ENCODE assay signal across 22 cellular contexts in genomic region chr18:41144444-41144843, GRCh38.
A peak's percentile ranks its signal among the peaks of the same experiment; 100 is the strongest.
DNase-seq lines count a peak whose midpoint lies in the region; ATAC-seq lines count a peak whose summit lies in the region.
"Had no signal": no experiment of that assay in that cellular context is flagged by ENCODE, and none has a peak within 500 bp of the region (broad histone marks: within the 10 kb centered on the region; RNA-seq: fewer than 3 reads in every experiment).

No MANE protein-coding gene starts in this region.

- H2AFZ ChIP-seq in trophoblast cell (ENCODE audit: insufficient read depth, low read length, poor library complexity) = no peak overlapping the region

- no peak overlapping the region for H3K14ac ChIP-seq in trophoblast cell (ENCODE audit: low read length)

- H3K4ac ChIP-seq in trophoblast cell (ENCODE audit: low read depth, low read length) = no peak overlapping the region

- no peak overlapping the region for H3K4me3 ChIP-seq in adipocyte (ENCODE audit: low read length)
- no peak overlapping the region for H3K4me3 ChIP-seq in trophoblast cell (ENCODE audit: low read depth, low read length)
- H3K4me3 ChIP-seq: BLaER1, transverse colon had no signal

- no peaks in the 10 kb centered on the region for H3K9me3 ChIP-seq in adipocyte (ENCODE audit: control insufficient read depth, low read length)
- H3K9me3 ChIP-seq in trophoblast cell (ENCODE audit: insufficient read depth, low read depth, low read length) = no peaks in the 10 kb centered on the region
- H3K9me3 ChIP-seq: BLaER1, transverse colon had no signal

- H2BK120ac ChIP-seq in trophoblast cell (ENCODE audit: insufficient read depth, low read length, poor library complexity) = no peak overlapping the region

- no peak overlapping the region for H4K12ac ChIP-seq in trophoblast cell (ENCODE audit: low read depth, low read length)

- ATAC-seq in HG03139 (IDR thresholded peaks at IDR 0.05; ENCODE audit: unreplicated experiment) = no peak
- ATAC-seq: activated T-cell treated with anti-CD3 and anti-CD28 coated beads, Interleukin-2, amount 50 U/mL, for 4 hours had no signal

- H3K79me2 ChIP-seq in trophoblast cell (ENCODE audit: control insufficient read depth, insufficient read depth, low read length, poor library complexity) = no peaks in the 10 kb centered on the region

- no peak overlapping the region for H3K18ac ChIP-seq in trophoblast cell (ENCODE audit: low read length)

- no peak overlapping the region for H4K8ac ChIP-seq in trophoblast cell (ENCODE audit: low read depth, low read length)

- peak; percentile 7 for DNase-seq in H4 (ENCODE audit: low spot score)
- peak; percentile 78 for DNase-seq in adipocyte (ENCODE audit: low read depth)
- DNase-seq in fibroblast of peridontal ligament (ENCODE audit: extremely low read depth) = peak; percentile 76
- peak; percentile 48 for DNase-seq in non-pigmented ciliary epithelial cell (ENCODE audit: low read depth)
- no peak for DNase-seq in head of caudate nucleus
- DNase-seq in stimulated activated naive CD4-positive, alpha-beta T cell treated with Interleukin-2 at 50 U/mL for 16 hours (lab: John Stamatoyannopoulos, UW) = no peak
- no peak for DNase-seq in trophoblast cell
- DNase-seq: activated CD4-positive, alpha-beta T cell treated with anti-CD3 and anti-CD28 coated beads, Interleukin-2, amount 50 U/mL, for 1 hour; activated naive CD8-positive, alpha-beta T cell treated with anti-CD3 and anti-CD28 coated beads, Interleukin-2, amount 10 ng/mL, durations not matched to agents 7 days and 5 days; activated T-cell treated with anti-CD3 and anti-CD28 coated beads, Interleukin-2, amount 50 U/mL, for 4 hours; cerebellar nuclear complex; endodermal cell; H7; kidney; midbrain; NCI-H2029; NCI-H526; nucleus accumbens; small intestine; transverse colon had no signal

- H3K27me3 ChIP-seq in adipocyte (replicated peaks; ENCODE audit: control insufficient read depth, insufficient read depth, low read length) = no peaks in the 10 kb centered on the region
- no peaks in the 10 kb centered on the region for H3K27me3 ChIP-seq in trophoblast cell (ENCODE audit: insufficient read depth, low read length)
- H3K27me3 ChIP-seq: BLaER1, transverse colon had no signal

- no peak overlapping the region for H3K27ac ChIP-seq in trophoblast cell (ENCODE audit: low read depth, low read length)
- H3K27ac ChIP-seq: BLaER1, transverse colon had no signal

- no peaks in the 10 kb centered on the region for H3K36me3 ChIP-seq in adipocyte (ENCODE audit: control insufficient read depth, insufficient read depth, low read length, severe bottlenecking)
- no peaks in the 10 kb centered on the region for H3K36me3 ChIP-seq in trophoblast cell (ENCODE audit: control insufficient read depth in 1 of 2, insufficient read depth in 2 of 2, low read length in 2 of 2)
- H3K36me3 ChIP-seq: BLaER1, transverse colon had no signal

- no peak overlapping the region for H2BK12ac ChIP-seq in trophoblast cell (ENCODE audit: low read length)

- no peak overlapping the region for H2BK5ac ChIP-seq in trophoblast cell (ENCODE audit: low read depth, low read length, poor library complexity)

- no peaks in the 10 kb centered on the region for H3K79me1 ChIP-seq in trophoblast cell (ENCODE audit: low read length)

- no peak overlapping the region for H3K23ac ChIP-seq in trophoblast cell (ENCODE audit: low read length)

- H3K4me2 ChIP-seq in trophoblast cell (ENCODE audit: low read length) = no peak overlapping the region
- H3K4me2 ChIP-seq: BLaER1 had no signal

- no peak overlapping the region for H4K91ac ChIP-seq in trophoblast cell (ENCODE audit: low read depth, low read length)

- intact Hi-C loops in head of caudate nucleus (cut with DNase I) = no loop called here

- no peak overlapping the region for H2AK5ac ChIP-seq in trophoblast cell (ENCODE audit: low read length)

- WGBS in trophoblast cell (ENCODE audit: extremely low coverage, insufficient coverage, insufficient read length) = no CpG with 5 or more reads among the region's 1 CpG

- no peak overlapping the region for H3K9ac ChIP-seq in adipocyte (ENCODE audit: low read length)
- H3K9ac ChIP-seq in trophoblast cell (ENCODE audit: low read length) = no peak overlapping the region
- H3K9ac ChIP-seq: BLaER1 had no signal

- H3K4me1 ChIP-seq in adipocyte (ENCODE audit: control insufficient read depth, insufficient read depth, low read length) (peaks cover 9% of the 10 kb centered on the region), trophoblast cell (ENCODE audit: control insufficient read depth in 1 of 2, insufficient read depth in 2 of 2, low read length in 2 of 2) (no peaks in the 10 kb centered on the region)
- H3K4me1 ChIP-seq: BLaER1, transverse colon had no signal

Comparison
In these comparisons a context has a peak if more than half of its experiments do, and no peak if none do; other contexts are left out.
1. DNase-seq: peak in H4 (single experiment), adipocyte (single experiment), fibroblast of peridontal ligament (single experiment) and non-pigmented ciliary epithelial cell (single experiment); none in head of caudate nucleus (0 of 42), stimulated activated naive CD4-positive, alpha-beta T cell treated with Interleukin-2 at 50 U/mL for 16 hours (single experiment) and trophoblast cell (0 of 2).